13 cellular contexts compared by ENCODE assay signal in genomic region chr1:202134645-202135172, GRCh38. TPM values are rescaled to one million over a fixed set of nuclear protein-coding genes. Genes with fewer than 3 reads are reported as not detected.
DNase-seq lines count a peak whose midpoint lies in the region; ATAC-seq and TF ChIP-seq lines count a peak whose summit lies in the region.
"Had no signal": no experiment of that assay in that cellular context is flagged by ENCODE, and none has a peak within 500 bp of the region (broad histone marks: within the 10 kb centered on the region; RNA-seq: fewer than 3 reads in every experiment).

No MANE protein-coding gene starts in this region.

- H3K4me1 ChIP-seq in iPS-15b (ENCODE audit: control insufficient read depth, insufficient read depth, low read length) (no peaks in the 10 kb centered on the region), stomach (peaks cover 19 to 55% (median 33%) of the 10 kb centered on the region in 4 donors)
- H3K4me1 ChIP-seq: colonic mucosa had no signal

- H3K4me3 ChIP-seq in iPS-15b (ENCODE audit: low read depth, low read length): no peak overlapping the region
- H3K4me3 ChIP-seq in stomach: no peak overlapping the region
- H3K4me3 ChIP-seq: colonic mucosa had no signal

- H3K27me3 Mint-ChIP-seq in T-cell: no peaks in the 10 kb centered on the region
- H3K27me3 Mint-ChIP-seq: activated CD4-positive, alpha-beta T cell treated with anti-CD3 and anti-CD28 coated beads for 36 hours had no signal

- peaks cover 37% of the 10 kb centered on the region for H3K36me3 ChIP-seq in iPS-15b (ENCODE audit: control insufficient read depth, insufficient read depth, low read length)
- peaks cover 29 to 69% (median 64%) of the 10 kb centered on the region in 4 donors for H3K36me3 ChIP-seq in stomach

- H3K27ac ChIP-seq in RWPE1: peak overlapping the region; percentile 85
- peak overlapping the region in 4 of 5 donors; percentile 5 to 83 (median 44) for H3K27ac ChIP-seq in stomach
- H3K27ac ChIP-seq: colonic mucosa had no signal

- POLR2A ChIA-PET in RWPE1 (lab: Yijun Ruan, JAX; ENCODE audit: low non-redundant PET) (no interaction called here), T-cell (lab: Charles Lee) (no interaction called here)

- H3K9me3 ChIP-seq in iPS-15b (ENCODE audit: control insufficient read depth, insufficient read depth, low read length) (no peaks in the 10 kb centered on the region), stomach (no peaks in the 10 kb centered on the region)
- H3K9me3 ChIP-seq: colonic mucosa had no signal

- H3K27ac Mint-ChIP-seq in T-cell: no peak overlapping the region
- H3K27ac Mint-ChIP-seq: activated CD4-positive, alpha-beta T cell treated with anti-CD3 and anti-CD28 coated beads for 36 hours had no signal

- TF ChIP-seq EP300 in stomach (IDR thresholded peaks at IDR 0.05): no peak

- H3K36me3 Mint-ChIP-seq in T-cell: peaks cover 14% of the 10 kb centered on the region

- no peak overlapping the region for H3K4me3 Mint-ChIP-seq in T-cell
- H3K4me3 Mint-ChIP-seq: activated CD4-positive, alpha-beta T cell treated with anti-CD3 and anti-CD28 coated beads for 36 hours; activated T-cell treated with anti-CD3 and anti-CD28 coated beads, Interleukin-2, amount 50 U/mL, for 4 hours had no signal

- H3K27me3 ChIP-seq in iPS-15b (ENCODE audit: control insufficient read depth, insufficient read depth, low read length): no peaks in the 10 kb centered on the region
- H3K27me3 ChIP-seq in stomach: no peaks in the 10 kb centered on the region
- H3K27me3 ChIP-seq: colonic mucosa had no signal

- H3K9ac ChIP-seq in iPS-15b (ENCODE audit: low read depth, low read length): peak overlapping the region; percentile 40

- 57 to 86% (median 64%) methylated on average over 13 of the region's 13 CpGs for WGBS in stomach, 5 donors

- no peak for TF ChIP-seq POLR2A in stomach (IDR thresholded peaks at IDR 0.05)

- H3K4me1 Mint-ChIP-seq in T-cell: peaks cover 0 to 10% (median 9%) of the 10 kb centered on the region in 3 donors
- H3K4me1 Mint-ChIP-seq: activated CD4-positive, alpha-beta T cell treated with anti-CD3 and anti-CD28 coated beads for 36 hours had no signal

- ATAC-seq in T-cell (replicated peaks in 1 of 4): no peak

- TF ChIP-seq CTCF in RWPE1 (conservative IDR thresholded peaks at IDR 0.05; ENCODE audit: low read depth): no peak
- no peak for TF ChIP-seq CTCF in stomach (IDR thresholded peaks at IDR 0.05)

- CTCF ChIA-PET in RWPE1 (lab: Yijun Ruan, JAX) (interaction anchor here (0.5 to 3.5 kb wide), 24 partner anchors 9 to 568 kb away, joined by 3 to 34 read pairs (median 5); partner anchors contain the start of gene ELF3), T-cell (lab: Charles Lee) (interaction anchor here (0.5 to 2.8 kb wide), 10 partner anchors 9 to 254 kb away, joined by 3 to 7 read pairs (median 3); no protein-coding TSS in a partner anchor)

- no peak for DNase-seq in RWPE1 (ENCODE audit: low spot score)
- no peak for DNase-seq in stomach
- no peak for DNase-seq in NCI-H1417 (lab: John Stamatoyannopoulos, UW)
- no peak for DNase-seq in 8988T
- no peak for DNase-seq in T-cell
- DNase-seq: NCI-H1417 treated with DMSO at 0.1 percent for 48 hours had no signal

- intact Hi-C loops in stomach (cut with DNase I; ENCODE audit: low total_unique reads): loop anchor here (5.0 kb wide), 1 partner anchor 122 kb away; the partner anchor contains the start of gene ELF3

- H3K9me3 Mint-ChIP-seq in T-cell: no peaks in the 10 kb centered on the region
- H3K9me3 Mint-ChIP-seq: activated T-cell treated with anti-CD3 and anti-CD28 coated beads, Interleukin-2, amount 50 U/mL, for 4 hours had no signal

RNA-seq across cellular contexts. Expression of gene ARL8A, which starts 9.8 kb away (rescaled TPM):
- total RNA-seq in stomach (10 to 100 TPM in 4 of 5 donors, 1 to 10 TPM in 1; 7.8 to 34.5 (median 29.4) TPM), T-cell (10 to 100 TPM; 37.8 to 70.2 (median 50.9) TPM)
- 10 to 100 TPM; 18.3 to 20.4 (median 19.1) TPM for polyA plus RNA-seq in stomach

RNA-seq across cellular contexts. Expression of gene GPR37L1, which starts 12.0 kb away (rescaled TPM):
- total RNA-seq in stomach (1 to 10 TPM in 1 of 5 donors, under 1 TPM in 3, not detected in 1; under 0.01 to 2.0 (median 0.45) TPM), T-cell (not detected)
- under 1 TPM in 1 of 3 donors, not detected in 2; 0.18 TPM for polyA plus RNA-seq in stomach
- total RNA-seq: activated CD4-positive, alpha-beta T cell treated with anti-CD3 and anti-CD28 coated beads for 36 hours; activated T-cell treated with anti-CD3 and anti-CD28 coated beads, Interleukin-2, amount 50 U/mL, for 4 hours; osteocyte; T-helper 1 cell treated with Interleukin-12 subunit alpha and Interleukin-12 subunit beta and Interleukin-4 antibody, amounts not matched to agents 30 ng/mL and 1 ng/mL, for 36 hours had no signal

RNA-seq across cellular contexts. Expression of gene PTPN7, which starts 25.7 kb away (rescaled TPM):
- 10 to 100 TPM in 1 of 5 donors, 1 to 10 TPM in 3, not detected in 1; 2.0 to 16.3 (median 4.6) TPM for total RNA-seq in stomach
- 1 to 10 TPM; 1.8 to 4.4 (median 2.1) TPM for polyA plus RNA-seq in stomach
- total RNA-seq in T-cell: 100 to 1,000 TPM in 1 of 5 donors, 10 to 100 TPM in 4; 67.1 to 124 (median 71.7) TPM
- total RNA-seq: lung microvascular endothelial cell, osteocyte had no signal

RNA-seq across cellular contexts. Expression of gene LGR6, which starts 58.9 kb away (rescaled TPM):
- under 1 TPM in 2 of 5 donors, not detected in 3; 0.43 to 0.73 TPM for total RNA-seq in stomach
- 1 to 10 TPM in 1 of 3 donors, under 1 TPM in 1, not detected in 1; 0.15 to 3.5 TPM for polyA plus RNA-seq in stomach
- 10 to 100 TPM in 1 of 5 donors, 1 to 10 TPM in 3, under 1 TPM in 1; 0.58 to 13.1 (median 1.8) TPM for total RNA-seq in T-cell
- total RNA-seq: lung microvascular endothelial cell; T-helper 1 cell treated with Interleukin-12 subunit alpha and Interleukin-12 subunit beta and Interleukin-4 antibody, amounts not matched to agents 30 ng/mL and 1 ng/mL, for 36 hours had no signal
